Comparison of ENCODE assay signal across 29 cellular contexts in the genomic region with DNA sequence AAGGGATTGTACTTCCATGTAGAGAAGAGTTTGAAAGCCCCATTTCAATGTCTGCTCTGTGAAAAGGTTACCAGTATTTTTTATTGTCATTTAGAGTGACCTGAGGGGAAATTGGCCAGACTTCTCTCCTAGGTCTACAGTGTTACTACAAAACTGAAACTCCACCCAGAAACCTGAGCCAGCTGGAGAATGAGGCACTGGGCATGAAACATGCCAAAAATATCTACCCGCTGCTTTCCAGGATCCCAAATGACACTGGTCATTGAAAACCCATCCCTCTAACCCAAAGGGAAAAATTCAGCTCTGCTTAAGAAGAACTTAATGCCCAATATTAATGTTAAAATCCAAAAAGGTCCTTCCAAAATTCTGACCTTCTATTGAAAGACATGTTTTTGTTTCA.
"Had no signal": no experiment of that assay in that cellular context is flagged by ENCODE, and none has a peak within 500 bp of the region (broad histone marks: within the 10 kb centered on the region; RNA-seq: fewer than 3 reads in every experiment).

No MANE protein-coding gene starts in this region.

- H2AFZ ChIP-seq: neural progenitor cell, parathyroid adenoma had no signal

- H3K27ac ChIP-seq: neural progenitor cell, ovary, parathyroid adenoma, psoas muscle, right lobe of liver, sigmoid colon, skin epidermis, spleen, suprapubic skin, testis, tibial artery, transverse colon, upper lobe of right lung, vagina had no signal

- H3K4me3 ChIP-seq: neural progenitor cell, ovary, psoas muscle, right lobe of liver, sigmoid colon, skin epidermis, smooth muscle cell, spleen, suprapubic skin, testis, tibial artery, transverse colon, upper lobe of right lung, vagina had no signal

- H3K4me1 ChIP-seq: parathyroid adenoma, psoas muscle, right lobe of liver, sigmoid colon, spleen, suprapubic skin, testis, tibial artery, upper lobe of right lung, vagina had no signal

- H3K9me3 ChIP-seq: ovary, right lobe of liver, testis, transverse colon had no signal

- H3K4me2 ChIP-seq: neural progenitor cell, smooth muscle cell had no signal

- H3K36me3 ChIP-seq: ovary, right lobe of liver, sigmoid colon, spleen, suprapubic skin, tibial artery, transverse colon, upper lobe of right lung, vagina had no signal

- H3K9ac ChIP-seq: neural progenitor cell, parathyroid adenoma had no signal

- ATAC-seq: natural killer cell; right cardiac atrium; right lobe of liver; stimulated activated memory B cell treated with anti-CD40 and anti-IgM and Interleukin-4, amounts not matched to agents 10 μg/mL and 1 μg/mL and 100 μg/mL, for 72 hours; stimulated activated naive CD8-positive, alpha-beta T cell treated with anti-CD3 and anti-CD28 coated beads, Interleukin-15, amount 100 ng/mL, for 72 hours; stimulated activated naive CD8-positive, alpha-beta T cell treated with anti-CD3 and anti-CD28 coated beads, Interleukin-15, Interleukin-2, amounts not matched to agents 100 U/mL and 50 U/mL, for 24 hours; upper lobe of right lung had no signal

- DNase-seq: natural killer cell; occipital lobe; ovary; posterior cingulate gyrus; psoas muscle; right cardiac atrium; right lobe of liver; sigmoid colon; spleen; stimulated activated CD4-positive, alpha-beta T cell treated with anti-CD3 and anti-CD28 coated beads, Interleukin-12 subunit alpha, Interleukin-12 subunit beta, amount 100 ng/mL, for 4 hours; stimulated activated CD4-positive, alpha-beta T cell treated with anti-CD3 and anti-CD28 coated beads, Interleukin-1b, Interleukin-23, amount 100 ng/mL, for 48 hours; stimulated activated CD4-positive, alpha-beta T cell treated with anti-CD3 and anti-CD28 coated beads, Interleukin-4, amount 100 ng/mL, for 1 hour; stimulated activated CD4-positive, alpha-beta T cell treated with anti-CD3 and anti-CD28 coated beads, Interleukin-4, amount 100 ng/mL, for 4 hours; stimulated activated CD8-positive, alpha-beta memory T cell treated with anti-CD3 and anti-CD28 coated beads, Interleukin-4, amount 100 ng/mL, for 48 hours; stimulated activated naive CD4-positive, alpha-beta T cell; stimulated activated naive CD8-positive, alpha-beta T cell treated with anti-CD3 and anti-CD28 coated beads, Interleukin-15, amount 100 ng/mL, for 72 hours; stimulated activated naive CD8-positive, alpha-beta T cell treated with anti-CD3 and anti-CD28 coated beads, Interleukin-15, Interleukin-2, amounts not matched to agents 100 U/mL and 50 U/mL, for 24 hours; substantia nigra; testis; tibial artery; transverse colon; upper lobe of right lung had no signal

- H3K27me3 ChIP-seq: neural progenitor cell, ovary, right lobe of liver, sigmoid colon, spleen, suprapubic skin, testis, tibial artery, transverse colon, upper lobe of right lung, vagina had no signal

- H3K79me2 ChIP-seq: parathyroid adenoma had no signal
